19 cellular contexts compared by ENCODE assay signal in the genomic region with DNA sequence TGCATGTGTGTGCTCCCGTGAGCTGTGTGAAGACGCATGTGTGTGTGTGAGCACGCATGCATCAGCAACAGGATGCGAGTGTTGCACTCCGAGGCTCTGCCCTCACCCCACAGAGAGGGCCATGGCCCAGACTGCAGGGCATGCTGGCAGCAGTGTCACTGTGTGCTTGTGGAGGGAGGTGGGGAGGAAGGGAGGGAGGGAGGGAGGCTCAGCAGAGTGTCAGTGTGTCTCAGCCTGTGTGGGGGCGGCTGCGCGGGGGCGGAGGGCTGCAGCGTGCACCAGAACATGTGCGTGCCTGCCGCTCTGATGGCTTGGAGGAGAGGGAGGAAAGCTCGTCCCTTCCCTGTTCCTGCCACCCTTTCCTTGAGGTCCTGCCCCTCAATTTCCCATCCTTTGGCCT. TPM values are rescaled to one million over a fixed set of nuclear protein-coding genes. Genes with fewer than 3 reads are reported as not detected.
"Had no signal": no experiment of that assay in that cellular context is flagged by ENCODE, and none has a peak within 500 bp of the region (broad histone marks: within the 10 kb centered on the region; RNA-seq: fewer than 3 reads in every experiment).

No MANE protein-coding gene starts in this region.

- H3K27ac Mint-ChIP-seq: activated naive CD8-positive, alpha-beta T cell treated with anti-CD3 and anti-CD28 coated beads for 36 hours; activated T-helper 1 cell treated with anti-CD3 and anti-CD28 coated beads, Interleukin-12 subunit alpha, Interleukin-12 subunit beta, Interleukin-2, Interleukin-4 antibody, amounts not matched to agents 30 ng/mL and 10 ng/mL and 1 ng/mL, durations not matched to agents 14 hours and 24 hours and 36 hours; endodermal cell; natural killer cell had no signal

- H3K4me2 ChIP-seq: hepatocyte had no signal

- H3K27me3 ChIP-seq: hepatocyte, sigmoid colon, uterus had no signal

- DNase-seq: activated CD4-positive, alpha-beta T cell treated with anti-CD3 and anti-CD28 coated beads, Interleukin-2, amount 50 U/mL, for 1 hour; activated CD8-positive, alpha-beta memory T cell treated with anti-CD3 and anti-CD28 coated beads for 24 hours; activated naive CD8-positive, alpha-beta T cell treated with anti-CD3 and anti-CD28 coated beads for 36 hours; cerebellar nuclear complex; dermis blood vessel endothelial cell; endodermal cell; erythroblast; islet precursor cell; left lung; mesenchymal stem cell; natural killer cell; sigmoid colon; stimulated activated CD4-positive, alpha-beta T cell treated with anti-CD3 and anti-CD28 coated beads, Interleukin-1b, Interleukin-23, amount 100 ng/mL, for 48 hours; stomach; uterus had no signal

- H3K4me1 ChIP-seq: left lung, sigmoid colon, stomach, uterus had no signal

- H3K4me3 Mint-ChIP-seq: activated naive CD8-positive, alpha-beta T cell treated with anti-CD3 and anti-CD28 coated beads for 36 hours; activated T-helper 1 cell treated with anti-CD3 and anti-CD28 coated beads, Interleukin-12 subunit alpha, Interleukin-12 subunit beta, Interleukin-2, Interleukin-4 antibody, amounts not matched to agents 30 ng/mL and 10 ng/mL and 1 ng/mL, durations not matched to agents 14 hours and 24 hours and 36 hours; brain; endodermal cell; natural killer cell had no signal

- H2AFZ ChIP-seq: hepatocyte had no signal

- H3K4me1 Mint-ChIP-seq: activated naive CD8-positive, alpha-beta T cell treated with anti-CD3 and anti-CD28 coated beads for 36 hours; natural killer cell had no signal

- H3K4me3 ChIP-seq: hepatocyte, left lung, sigmoid colon, stomach, uterus had no signal

- H3K79me2 ChIP-seq: hepatocyte had no signal

- H3K9me3 Mint-ChIP-seq: activated naive CD8-positive, alpha-beta T cell treated with anti-CD3 and anti-CD28 coated beads for 36 hours; activated T-helper 1 cell treated with anti-CD3 and anti-CD28 coated beads, Interleukin-12 subunit alpha, Interleukin-12 subunit beta, Interleukin-2, Interleukin-4 antibody, amounts not matched to agents 30 ng/mL and 10 ng/mL and 1 ng/mL, durations not matched to agents 14 hours and 24 hours and 36 hours; brain; endodermal cell; natural killer cell had no signal

- ATAC-seq: left lung, natural killer cell had no signal

- H3K27ac ChIP-seq: hepatocyte, left lung, sigmoid colon, stomach, uterus had no signal

- H3K9me3 ChIP-seq: left lung, sigmoid colon, stomach, uterus had no signal

- H3K36me3 Mint-ChIP-seq: activated naive CD8-positive, alpha-beta T cell treated with anti-CD3 and anti-CD28 coated beads for 36 hours; brain; natural killer cell had no signal

- H3K36me3 ChIP-seq: left lung, sigmoid colon, stomach, uterus had no signal

- H3K27me3 Mint-ChIP-seq: activated naive CD8-positive, alpha-beta T cell treated with anti-CD3 and anti-CD28 coated beads for 36 hours; brain had no signal

RNA-seq across cellular contexts. Expression of gene CAMK2A, which starts 5.3 kb away (rescaled TPM):
- total RNA-seq: activated naive CD8-positive, alpha-beta T cell treated with anti-CD3 and anti-CD28 coated beads for 36 hours; activated T-helper 1 cell treated with anti-CD3 and anti-CD28 coated beads, Interleukin-12 subunit alpha, Interleukin-12 subunit beta, Interleukin-2, Interleukin-4 antibody, amounts not matched to agents 30 ng/mL and 10 ng/mL and 1 ng/mL, durations not matched to agents 14 hours and 24 hours and 36 hours; dermis blood vessel endothelial cell; pulmonary artery endothelial cell had no signal

RNA-seq across cellular contexts. Expression of gene ARSI, which starts 18.4 kb away (rescaled TPM):
- total RNA-seq: activated naive CD8-positive, alpha-beta T cell treated with anti-CD3 and anti-CD28 coated beads for 36 hours; activated T-helper 1 cell treated with anti-CD3 and anti-CD28 coated beads, Interleukin-12 subunit alpha, Interleukin-12 subunit beta, Interleukin-2, Interleukin-4 antibody, amounts not matched to agents 30 ng/mL and 10 ng/mL and 1 ng/mL, durations not matched to agents 14 hours and 24 hours and 36 hours; pulmonary artery endothelial cell had no signal
